Comparison of ENCODE assay signal across 11 cellular contexts in genomic region chr10:3763852-3764625, GRCh38. TPM values are rescaled to one million over a fixed set of nuclear protein-coding genes. Genes with fewer than 3 reads are reported as not detected.
DNase-seq lines count a peak whose midpoint lies in the region; ATAC-seq and TF ChIP-seq lines count a peak whose summit lies in the region.
"Had no signal": no experiment of that assay in that cellular context is flagged by ENCODE, and none has a peak within 500 bp of the region (broad histone marks: within the 10 kb centered on the region; RNA-seq: fewer than 3 reads in every experiment).

No MANE protein-coding gene starts in this region.

- peaks cover 4% of the 10 kb centered on the region for H3K36me3 Mint-ChIP-seq in stimulated activated naive CD8-positive, alpha-beta T cell treated with anti-CD3 and anti-CD28 coated beads, Interleukin-15, Interleukin-2, amounts not matched to agents 100 ng/mL and 50 ng/mL, for 24 hours (ENCODE audit: low read depth)
- H3K36me3 Mint-ChIP-seq in activated T-helper 1 cell treated with anti-CD3 and anti-CD28 coated beads, Interleukin-12 subunit alpha, Interleukin-12 subunit beta, Interleukin-2, Interleukin-4 antibody, amounts not matched to agents 30 ng/mL and 10 ng/mL and 1 ng/mL, durations not matched to agents 14 hours and 24 hours and 36 hours (ENCODE audit: low read depth) = peaks cover 15% of the 10 kb centered on the region
- H3K36me3 Mint-ChIP-seq: WTC11 had no signal

- H3K36me3 ChIP-seq in OCI-LY7 (ENCODE audit: insufficient read depth, low read length) (no peaks in the 10 kb centered on the region), aorta (ENCODE audit: control insufficient read depth in 1 of 2, insufficient read depth in 2 of 2, low read length in 1 of 2) (no peaks in the 10 kb centered on the region)

- no peaks in the 10 kb centered on the region for H3K79me2 ChIP-seq in OCI-LY7 (ENCODE audit: insufficient read depth, low read depth, low read length)

- H3K27me3 ChIP-seq in aorta (ENCODE audit: control insufficient read depth in 1 of 2, insufficient read depth in 2 of 2, low read length in 1 of 2) = no peaks in the 10 kb centered on the region

- H3K27me3 Mint-ChIP-seq in stimulated activated naive CD8-positive, alpha-beta T cell treated with anti-CD3 and anti-CD28 coated beads, Interleukin-15, Interleukin-2, amounts not matched to agents 100 ng/mL and 50 ng/mL, for 24 hours = peaks cover 4% of the 10 kb centered on the region
- no peaks in the 10 kb centered on the region for H3K27me3 Mint-ChIP-seq in activated T-helper 1 cell treated with anti-CD3 and anti-CD28 coated beads, Interleukin-12 subunit alpha, Interleukin-12 subunit beta, Interleukin-2, Interleukin-4 antibody, amounts not matched to agents 30 ng/mL and 10 ng/mL and 1 ng/mL, durations not matched to agents 14 hours and 24 hours and 36 hours (ENCODE audit: insufficient read depth)

- no peak overlapping the region for H3K4me3 ChIP-seq in OCI-LY7 (ENCODE audit: low read depth, low read length, poor library complexity, severe bottlenecking)
- H3K4me3 ChIP-seq in aorta (ENCODE audit: low read length in 2 of 2) = no peak overlapping the region

- no peaks in the 10 kb centered on the region for H4K20me1 ChIP-seq in OCI-LY7 (ENCODE audit: insufficient read depth, low read length)

- intact Hi-C loops in activated T-helper 1 cell treated with anti-CD3 and anti-CD28 coated beads, Interleukin-12 subunit alpha, Interleukin-12 subunit beta, Interleukin-2, Interleukin-4 antibody, amounts not matched to agents 30 ng/mL and 10 ng/mL and 1 ng/mL, durations not matched to agents 14 hours and 24 hours and 36 hours (cut with micrococcal nuclease) = loop anchor here (10.0 kb wide), 1 partner anchor 481 kb away; no protein-coding TSS in a partner anchor
- intact Hi-C loops in OCI-LY7 (cut with micrococcal nuclease; ENCODE audit: unreplicated experiment) = loop anchor here (5.0 kb wide), 1 partner anchor 142 kb away; no protein-coding TSS in a partner anchor
- intact Hi-C loops in aorta (cut with DNase I) = loop anchor here in 1 of 2 donors (10.0 kb wide), 1 partner anchor 1001 kb away; no protein-coding TSS in a partner anchor

- H3K4me1 Mint-ChIP-seq in stimulated activated naive CD8-positive, alpha-beta T cell treated with anti-CD3 and anti-CD28 coated beads, Interleukin-15, Interleukin-2, amounts not matched to agents 100 ng/mL and 50 ng/mL, for 24 hours (ENCODE audit: low read depth) = peaks cover 79% of the 10 kb centered on the region
- peaks cover 82% of the 10 kb centered on the region for H3K4me1 Mint-ChIP-seq in activated T-helper 1 cell treated with anti-CD3 and anti-CD28 coated beads, Interleukin-12 subunit alpha, Interleukin-12 subunit beta, Interleukin-2, Interleukin-4 antibody, amounts not matched to agents 30 ng/mL and 10 ng/mL and 1 ng/mL, durations not matched to agents 14 hours and 24 hours and 36 hours (ENCODE audit: low read depth)

- POLR2A ChIA-PET in OCI-LY7 (lab: Charles Lee) = interaction anchor here (0.7 to 1.7 kb wide), 3 partner anchors 21 to 591 kb away, joined by 3 to 5 read pairs (median 4); partner anchors contain the start of genes KLF6 and PITRM1

- CTCF ChIA-PET in OCI-LY7 (lab: Charles Lee; ENCODE audit: unreplicated experiment) = interaction anchor here (0.5 kb wide), 1 partner anchor 213 kb away, joined by 3 read pairs; no protein-coding TSS in a partner anchor

- H2AFZ ChIP-seq in OCI-LY7 (ENCODE audit: low read length) = no peak overlapping the region

- no peak for TF ChIP-seq CTCF in OCI-LY7 (conservative IDR thresholded peaks at IDR 0.05; ENCODE audit: low read length)

- no peak for DNase-seq in stimulated activated naive CD8-positive, alpha-beta T cell treated with anti-CD3 and anti-CD28 coated beads, Interleukin-15, Interleukin-2, amounts not matched to agents 100 U/mL and 50 U/mL, for 24 hours
- DNase-seq in activated T-helper 1 cell treated with anti-CD3 and anti-CD28 coated beads, Interleukin-12 subunit alpha, Interleukin-12 subunit beta, Interleukin-2, Interleukin-4 antibody, amounts not matched to agents 30 ng/mL and 10 ng/mL and 1 ng/mL, durations not matched to agents 14 hours and 24 hours and 36 hours (ENCODE audit: low spot score) = no peak
- peak; percentile 84 for DNase-seq in kidney tubule cell (ENCODE audit: low spot score)
- DNase-seq in D341Med (ENCODE audit: low spot score) = no peak
- no peak for DNase-seq in OCI-LY7 (ENCODE audit: low spot score)
- no peak for DNase-seq in aorta
- DNase-seq: COR-L47, NCI-H69 had no signal

- no peaks in the 10 kb centered on the region for H3K9me2 ChIP-seq in OCI-LY7 (ENCODE audit: insufficient read depth, low read length)

- 42 to 52% methylated on average over 8 of the region's 8 CpGs for WGBS in aorta, 2 donors

- H3K27ac Mint-ChIP-seq in stimulated activated naive CD8-positive, alpha-beta T cell treated with anti-CD3 and anti-CD28 coated beads, Interleukin-15, Interleukin-2, amounts not matched to agents 100 ng/mL and 50 ng/mL, for 24 hours = peak overlapping the region; percentile 11
- H3K27ac Mint-ChIP-seq in activated T-helper 1 cell treated with anti-CD3 and anti-CD28 coated beads, Interleukin-12 subunit alpha, Interleukin-12 subunit beta, Interleukin-2, Interleukin-4 antibody, amounts not matched to agents 30 ng/mL and 10 ng/mL and 1 ng/mL, durations not matched to agents 14 hours and 24 hours and 36 hours = peak overlapping the region; percentile 80
- H3K27ac Mint-ChIP-seq: WTC11 had no signal

- BruUV-seq in OCI-LY7 (replicated peaks; lab: Mats Ljungman, UMichigan) = no TSS peak

- H3K9me3 ChIP-seq in OCI-LY7 (ENCODE audit: low read length) = no peaks in the 10 kb centered on the region
- no peaks in the 10 kb centered on the region for H3K9me3 ChIP-seq in aorta (ENCODE audit: control insufficient read depth, low read length)

- no peak for ATAC-seq in stimulated activated naive CD8-positive, alpha-beta T cell treated with anti-CD3 and anti-CD28 coated beads, Interleukin-15, Interleukin-2, amounts not matched to agents 100 U/mL and 50 U/mL, for 24 hours
- ATAC-seq in HG03439 (IDR thresholded peaks at IDR 0.05; ENCODE audit: unreplicated experiment) = no peak
- no peak for ATAC-seq in aorta (ENCODE audit: low FRiP score)
- ATAC-seq: WTC11 had no signal

- peaks cover 4% of the 10 kb centered on the region for H3K9me3 Mint-ChIP-seq in stimulated activated naive CD8-positive, alpha-beta T cell treated with anti-CD3 and anti-CD28 coated beads, Interleukin-15, Interleukin-2, amounts not matched to agents 100 ng/mL and 50 ng/mL, for 24 hours
- peaks cover 7% of the 10 kb centered on the region for H3K9me3 Mint-ChIP-seq in activated T-helper 1 cell treated with anti-CD3 and anti-CD28 coated beads, Interleukin-12 subunit alpha, Interleukin-12 subunit beta, Interleukin-2, Interleukin-4 antibody, amounts not matched to agents 30 ng/mL and 10 ng/mL and 1 ng/mL, durations not matched to agents 14 hours and 24 hours and 36 hours
- H3K9me3 Mint-ChIP-seq: WTC11 had no signal

- H3K27ac ChIP-seq in OCI-LY7 (ENCODE audit: low read depth, low read length, poor library complexity, severe bottlenecking) = no peak overlapping the region
- H3K27ac ChIP-seq in aorta (ENCODE audit: low read depth in 1 of 2, low read length in 2 of 2) = no peak overlapping the region

- H3K4me1 ChIP-seq in OCI-LY7 (ENCODE audit: insufficient read depth, low read length, poor library complexity, severe bottlenecking) (peaks cover 41% of the 10 kb centered on the region), aorta (ENCODE audit: control insufficient read depth in 1 of 2, insufficient read depth in 2 of 2, low read length in 2 of 2) (no peaks in the 10 kb centered on the region)

- H3K4me3 Mint-ChIP-seq in stimulated activated naive CD8-positive, alpha-beta T cell treated with anti-CD3 and anti-CD28 coated beads, Interleukin-15, Interleukin-2, amounts not matched to agents 100 ng/mL and 50 ng/mL, for 24 hours = no peak overlapping the region
- peak overlapping the region; percentile 65 for H3K4me3 Mint-ChIP-seq in activated T-helper 1 cell treated with anti-CD3 and anti-CD28 coated beads, Interleukin-12 subunit alpha, Interleukin-12 subunit beta, Interleukin-2, Interleukin-4 antibody, amounts not matched to agents 30 ng/mL and 10 ng/mL and 1 ng/mL, durations not matched to agents 14 hours and 24 hours and 36 hours
- H3K4me3 Mint-ChIP-seq: WTC11 had no signal

- no peak overlapping the region for H3K4me2 ChIP-seq in OCI-LY7 (ENCODE audit: low read length)

RNA-seq across cellular contexts. Expression of gene KLF6, which starts 21.0 kb away (rescaled TPM):
- total RNA-seq in activated T-helper 1 cell treated with anti-CD3 and anti-CD28 coated beads, Interleukin-12 subunit alpha, Interleukin-12 subunit beta, Interleukin-2, Interleukin-4 antibody, amounts not matched to agents 30 ng/mL and 10 ng/mL and 1 ng/mL, durations not matched to agents 14 hours and 24 hours and 36 hours = 110 and 113 TPM in 2 replicates
- 19.2 and 24.0 TPM in 2 replicates for total RNA-seq in OCI-LY7 (2014; rRNA removed; shearing (Covaris generic))
- total RNA-seq in OCI-LY7 (2022) = 43.0 and 54.0 TPM in 2 replicates
- 100 to 1,000 TPM; 171 to 384 TPM for total RNA-seq in aorta
- polyA plus RNA-seq in aorta = 100 to 1,000 TPM in 1 of 2 donors, 10 to 100 TPM in 1; 44.2 to 160 TPM
